1 cellular context compared by ENCODE assay signal in the genomic region with DNA sequence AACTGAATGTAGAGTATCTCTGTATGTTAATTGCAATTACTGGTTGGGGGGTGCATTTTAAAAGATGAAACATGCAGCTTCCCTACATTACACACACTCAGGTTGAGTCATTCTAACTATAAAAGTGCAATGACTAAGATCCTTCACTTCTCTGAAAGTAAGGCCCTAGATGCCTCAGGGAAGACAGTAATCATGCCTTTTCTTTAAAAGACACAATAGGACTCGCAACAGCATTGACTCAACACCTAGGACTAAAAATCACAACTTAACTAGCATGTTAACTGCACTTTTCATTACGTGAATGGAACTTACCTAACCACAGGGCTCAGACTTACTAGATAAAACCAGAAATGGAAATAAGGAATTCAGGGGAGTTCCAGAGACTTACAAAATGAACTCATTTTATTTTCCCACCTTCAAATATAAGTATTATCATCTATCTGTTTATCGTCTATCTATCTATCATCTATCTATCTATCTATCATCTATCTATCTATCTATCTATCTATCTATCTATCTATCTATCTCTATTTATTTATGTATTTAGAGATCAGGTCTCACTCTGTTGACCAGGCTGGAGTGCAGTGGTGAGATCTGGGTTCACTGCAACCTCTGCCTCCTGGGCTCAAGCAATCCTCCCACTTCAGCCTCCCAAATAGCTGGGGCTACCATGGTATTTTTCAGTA.
TF ChIP-seq lines count a peak whose summit lies in the region.

No MANE protein-coding gene starts in this region.

TF ChIP-seq in GM12878, 131 proteins besides CTCF, POLR2A, EP300 and RAD21 (continued from another document):
- TF ChIP-seq, protein P1, sequence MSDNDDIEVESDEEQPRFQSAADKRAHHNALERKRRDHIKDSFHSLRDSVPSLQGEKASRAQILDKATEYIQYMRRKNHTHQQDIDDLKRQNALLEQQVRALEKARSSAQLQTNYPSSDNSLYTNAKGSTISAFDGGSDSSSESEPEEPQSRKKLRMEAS (IDR thresholded peaks at IDR 0.05; ENCODE audit: low read depth, low read length) = no peak
- TF ChIP-seq, protein P2, sequence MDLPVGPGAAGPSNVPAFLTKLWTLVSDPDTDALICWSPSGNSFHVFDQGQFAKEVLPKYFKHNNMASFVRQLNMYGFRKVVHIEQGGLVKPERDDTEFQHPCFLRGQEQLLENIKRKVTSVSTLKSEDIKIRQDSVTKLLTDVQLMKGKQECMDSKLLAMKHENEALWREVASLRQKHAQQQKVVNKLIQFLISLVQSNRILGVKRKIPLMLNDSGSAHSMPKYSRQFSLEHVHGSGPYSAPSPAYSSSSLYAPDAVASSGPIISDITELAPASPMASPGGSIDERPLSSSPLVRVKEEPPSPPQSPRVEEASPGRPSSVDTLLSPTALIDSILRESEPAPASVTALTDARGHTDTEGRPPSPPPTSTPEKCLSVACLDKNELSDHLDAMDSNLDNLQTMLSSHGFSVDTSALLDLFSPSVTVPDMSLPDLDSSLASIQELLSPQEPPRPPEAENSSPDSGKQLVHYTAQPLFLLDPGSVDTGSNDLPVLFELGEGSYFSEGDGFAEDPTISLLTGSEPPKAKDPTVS (IDR thresholded peaks at IDR 0.05; ENCODE audit: low read depth, low read length) = no peak
- no peak for TF ChIP-seq MTA2 (IDR thresholded peaks at IDR 0.05; ENCODE audit: low read depth)
